In the genomic region with DNA sequence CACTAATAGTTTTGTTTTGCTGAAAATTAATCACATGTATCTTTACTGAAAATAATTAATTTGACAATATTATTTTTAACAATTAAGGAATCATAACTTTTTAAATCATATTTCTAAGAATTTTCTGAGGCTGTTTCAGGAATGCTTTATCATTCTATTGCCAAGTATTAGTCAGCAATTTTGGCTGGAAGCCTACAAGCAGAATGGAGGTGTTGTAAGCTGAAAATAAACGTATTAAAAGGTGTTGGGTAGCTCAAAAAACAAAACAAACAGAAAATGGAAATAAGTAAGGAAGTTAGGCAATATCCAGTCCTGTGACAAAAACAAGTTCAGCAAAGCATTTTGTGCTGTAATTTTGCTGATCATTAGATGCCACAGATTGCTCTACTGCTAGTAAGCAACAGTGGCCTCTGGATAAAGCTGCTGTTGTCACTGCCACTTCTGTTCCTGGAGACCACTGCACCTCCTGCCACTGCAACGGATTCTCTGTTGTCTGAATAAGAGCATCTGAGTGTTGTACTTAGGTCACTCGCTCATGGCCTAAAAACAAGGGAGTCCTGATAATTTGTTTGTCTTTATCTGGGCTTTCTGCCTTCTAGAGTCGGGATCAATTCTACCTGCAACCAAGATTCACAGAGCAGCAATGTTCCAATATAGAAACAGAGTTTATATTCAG, we compare ENCODE assay signal across 14 cellular contexts.
DNase-seq lines count a peak whose midpoint lies in the region; ATAC-seq and TF ChIP-seq lines count a peak whose summit lies in the region.
"Had no signal": no experiment of that assay in that cellular context is flagged by ENCODE, and none has a peak within 500 bp of the region (broad histone marks: within the 10 kb centered on the region; RNA-seq: fewer than 3 reads in every experiment).

No MANE protein-coding gene starts in this region.

- no peaks in the 10 kb centered on the region for H3K79me1 ChIP-seq in mesendoderm (ENCODE audit: low read length)

- H3K4ac ChIP-seq in mesendoderm (ENCODE audit: low read depth, low read length) = no peak overlapping the region

- H3K36me3 Mint-ChIP-seq in endodermal cell (ENCODE audit: low read depth) = no peaks in the 10 kb centered on the region
- H3K36me3 Mint-ChIP-seq in activated naive CD4-positive, alpha-beta T cell treated with anti-CD3 and anti-CD28 coated beads, Interleukin-2, amount 10 ng/mL, durations not matched to agents 7 days and 5 days = no peaks in the 10 kb centered on the region
- no peaks in the 10 kb centered on the region for H3K36me3 Mint-ChIP-seq in HFFc6 (ENCODE audit: low read depth)
- H3K36me3 Mint-ChIP-seq: naive B cell had no signal

- H3K9me3 ChIP-seq in HCT116 (ENCODE audit: control insufficient read depth in 1 of 2, insufficient read depth in 1 of 2, low read depth in 1 of 2, low read length in 2 of 2) = no peaks in the 10 kb centered on the region
- no peaks in the 10 kb centered on the region for H3K9me3 ChIP-seq in PC-9 (ENCODE audit: insufficient read depth, low read depth)
- no peaks in the 10 kb centered on the region for H3K9me3 ChIP-seq in endodermal cell (ENCODE audit: control insufficient read depth, low read length)
- H3K9me3 ChIP-seq: tibial artery had no signal

- no peak overlapping the region for H2BK5ac ChIP-seq in mesendoderm (ENCODE audit: low read length)

- H2BK15ac ChIP-seq in mesendoderm (replicated peaks; ENCODE audit: low read depth) = no peak overlapping the region

- no peak overlapping the region for H3K23ac ChIP-seq in mesendoderm (ENCODE audit: low read length)

- H4K5ac ChIP-seq in mesendoderm (ENCODE audit: low read length) = no peak overlapping the region

- POLR2A ChIA-PET in HCT116 (lab: Charles Lee) = no interaction called here
- POLR2A ChIA-PET in PC-9 (lab: Charles Lee; ENCODE audit: unreplicated experiment) = interaction anchor here (0.6 kb wide), 2 partner anchors 823 to 1370 kb away, joined by 4 to 5 read pairs; no protein-coding TSS in a partner anchor

- ATAC-seq in HCT116 = 0 out of 2 replicates have a peak, but pooled peaks have one; percentile 32
- ATAC-seq: left colon had no signal

- no peak overlapping the region for H3K18ac ChIP-seq in mesendoderm (ENCODE audit: low read length)

- H2AK5ac ChIP-seq in mesendoderm (ENCODE audit: low read length) = no peak overlapping the region

- no peak for DNase-seq in HCT116 (ENCODE audit: low read depth, low spot score)
- DNase-seq in PC-9 = peak; percentile 8 to 40
- no peak for DNase-seq in endodermal cell
- DNase-seq in mesendoderm = peak; percentile 16
- DNase-seq in activated CD4-positive, alpha-beta T cell treated with anti-CD3 and anti-CD28 coated beads for 48 hours = no peak
- no peak for DNase-seq in activated naive CD4-positive, alpha-beta T cell treated with anti-CD3 and anti-CD28 coated beads, Interleukin-2, amount 10 ng/mL, durations not matched to agents 7 days and 5 days
- no peak for DNase-seq in HFFc6
- DNase-seq in activated effector memory CD4-positive, alpha-beta T cell treated with anti-CD3 and anti-CD28 coated beads, Interleukin-2, amount 50 U/mL, for 16 hours = no peak
- DNase-seq: caudate nucleus; left colon; naive B cell; stimulated activated CD4-positive, alpha-beta T cell treated with anti-CD3 and anti-CD28 coated beads, Interleukin-1b, Interleukin-23, amount 100 ng/mL, for 48 hours; tibial artery had no signal

- H3K27ac Mint-ChIP-seq in endodermal cell = peak overlapping the region; percentile 42
- no peak overlapping the region for H3K27ac Mint-ChIP-seq in activated naive CD4-positive, alpha-beta T cell treated with anti-CD3 and anti-CD28 coated beads, Interleukin-2, amount 10 ng/mL, durations not matched to agents 7 days and 5 days
- no peak overlapping the region for H3K27ac Mint-ChIP-seq in HFFc6
- H3K27ac Mint-ChIP-seq: naive B cell had no signal

- no TSS peak for BruUV-seq in HCT116 (replicated peaks; lab: Mats Ljungman, UMichigan)
- BruUV-seq in PC-9 (replicated peaks; lab: Mats Ljungman, UMichigan) = no TSS peak

- H3K4me3 Mint-ChIP-seq in endodermal cell (no peak overlapping the region), HFFc6 (no peak overlapping the region)
- H3K4me3 Mint-ChIP-seq in activated naive CD4-positive, alpha-beta T cell treated with anti-CD3 and anti-CD28 coated beads, Interleukin-2, amount 10 ng/mL, durations not matched to agents 7 days and 5 days = no peak overlapping the region
- H3K4me3 Mint-ChIP-seq: naive B cell had no signal

- no peaks in the 10 kb centered on the region for H3K36me3 ChIP-seq in HCT116 (ENCODE audit: control insufficient read depth in 1 of 2, insufficient read depth in 2 of 2, low read length in 2 of 2)
- H3K36me3 ChIP-seq in PC-9 (ENCODE audit: low read depth) = no peaks in the 10 kb centered on the region
- H3K36me3 ChIP-seq in endodermal cell (ENCODE audit: control insufficient read depth, insufficient read depth, low read length) = no peaks in the 10 kb centered on the region
- H3K36me3 ChIP-seq in mesendoderm (ENCODE audit: control insufficient read depth, insufficient read depth, low read length) = no peaks in the 10 kb centered on the region
- H3K36me3 ChIP-seq: tibial artery had no signal

- no peak for TF ChIP-seq RAD21 in HCT116 (IDR thresholded peaks at IDR 0.05; ENCODE audit: low read depth)

- H3K9me2 ChIP-seq in HCT116 (ENCODE audit: insufficient read depth) (no peaks in the 10 kb centered on the region), PC-9 (ENCODE audit: insufficient read depth) (no peaks in the 10 kb centered on the region)

- no peaks in the 10 kb centered on the region for H3K27me3 ChIP-seq in HCT116 (ENCODE audit: insufficient read depth, low read length)
- H3K27me3 ChIP-seq in PC-9 (ENCODE audit: insufficient read depth, low read depth) = no peaks in the 10 kb centered on the region
- H3K27me3 ChIP-seq in endodermal cell (ENCODE audit: control insufficient read depth, insufficient read depth, low read length, poor library complexity, severe bottlenecking) = no peaks in the 10 kb centered on the region
- no peaks in the 10 kb centered on the region for H3K27me3 ChIP-seq in mesendoderm (ENCODE audit: insufficient read depth, low read length, poor library complexity)
- H3K27me3 ChIP-seq: tibial artery had no signal

- no peak overlapping the region for H3K9ac ChIP-seq in HCT116 (ENCODE audit: low read length)
- H3K9ac ChIP-seq in endodermal cell (ENCODE audit: extremely low read depth, low read length, poor library complexity, severe bottlenecking) = no peak overlapping the region
- H3K9ac ChIP-seq in mesendoderm (ENCODE audit: low read length) = no peak overlapping the region

- no peaks in the 10 kb centered on the region for H3K9me3 Mint-ChIP-seq in endodermal cell
- no peaks in the 10 kb centered on the region for H3K9me3 Mint-ChIP-seq in activated naive CD4-positive, alpha-beta T cell treated with anti-CD3 and anti-CD28 coated beads, Interleukin-2, amount 10 ng/mL, durations not matched to agents 7 days and 5 days
- H3K9me3 Mint-ChIP-seq in HFFc6 = peaks cover 3% of the 10 kb centered on the region
- H3K9me3 Mint-ChIP-seq: naive B cell had no signal

- H3K27me3 Mint-ChIP-seq in endodermal cell (ENCODE audit: insufficient read depth) = no peaks in the 10 kb centered on the region
- H3K27me3 Mint-ChIP-seq in activated naive CD4-positive, alpha-beta T cell treated with anti-CD3 and anti-CD28 coated beads, Interleukin-2, amount 10 ng/mL, durations not matched to agents 7 days and 5 days = no peaks in the 10 kb centered on the region
- H3K27me3 Mint-ChIP-seq in HFFc6 (ENCODE audit: insufficient read depth) = no peaks in the 10 kb centered on the region
- H3K27me3 Mint-ChIP-seq: naive B cell had no signal

- intact Hi-C loops in HCT116 (cut with micrococcal nuclease) (loop anchor here (10.0 kb wide), 1 partner anchor 595 kb away; no protein-coding TSS in a partner anchor), PC-9 (cut with micrococcal nuclease; ENCODE audit: unreplicated experiment) (no loop called here)

- CTCF ChIA-PET in HCT116 (lab: Charles Lee) = interaction anchor here (1.0 kb wide), 1 partner anchor 8 kb away, joined by 3 read pairs; no protein-coding TSS in a partner anchor
- CTCF ChIA-PET in PC-9 (lab: Charles Lee) = interaction anchor here (0.6 kb wide), 1 partner anchor 1300 kb away, joined by 3 read pairs; no protein-coding TSS in a partner anchor
- CTCF ChIA-PET in activated naive CD4-positive, alpha-beta T cell treated with anti-CD3 and anti-CD28 coated beads, Interleukin-2, amount 10 ng/mL, durations not matched to agents 7 days and 5 days (lab: Charles Lee) = no interaction called here

- H2BK120ac ChIP-seq in mesendoderm (ENCODE audit: low read depth, low read length) = no peak overlapping the region

- H2AFZ ChIP-seq in HCT116 (ENCODE audit: low read depth, low read length, poor library complexity, severe bottlenecking) (peak overlapping the region; percentile 90), PC-9 (peak overlapping the region; percentile 65; the same call in 1 of the 2 replicates)

- no peak overlapping the region for H4K8ac ChIP-seq in mesendoderm (ENCODE audit: low read depth, low read length)

- TF ChIP-seq CTCF in HCT116 (IDR thresholded peaks at IDR 0.05 in 2 of 3, conservative IDR thresholded peaks at IDR 0.05 in 1 of 3; ENCODE audit: borderline replicate concordance in 1 of 3, insufficient read depth in 1 of 3, low read depth in 2 of 3, low read length in 2 of 3) (no peak), PC-9 (conservative IDR thresholded peaks at IDR 0.05) (no peak), endodermal cell (conservative IDR thresholded peaks at IDR 0.05) (no peak), HFFc6 (IDR thresholded peaks at IDR 0.05) (no peak)

- RAD21 ChIA-PET in HCT116 (lab: Charles Lee; ENCODE audit: low non-redundant PET in 1 of 2, low total read pairs in 2 of 2, uncharacterized antibody in 2 of 2, unreplicated experiment in 2 of 2) = no interaction called here

- H3K79me2 ChIP-seq in HCT116 (ENCODE audit: insufficient read depth, low read length) (no peaks in the 10 kb centered on the region), PC-9 (ENCODE audit: low read depth) (no peaks in the 10 kb centered on the region), mesendoderm (ENCODE audit: control insufficient read depth, insufficient read depth, low read length) (no peaks in the 10 kb centered on the region)

- H3K4me2 ChIP-seq in HCT116 (ENCODE audit: low read length) (peak overlapping the region; percentile 30; the same call in 1 of the 2 replicates), PC-9 (no peak overlapping the region), mesendoderm (ENCODE audit: low read length) (no peak overlapping the region)

- H3K4me1 ChIP-seq in HCT116 (ENCODE audit: control insufficient read depth in 1 of 2, insufficient read depth in 2 of 2, low read length in 2 of 2) = peaks cover 0 to 8% of the 10 kb centered on the region in 2 experiments; a peak in 1 of 4 replicates
- H3K4me1 ChIP-seq in PC-9 (replicated peaks; ENCODE audit: insufficient read depth) = 0 out of 2 replicates have a peak, but pooled peaks cover 10% of the 10 kb centered on the region
- no peaks in the 10 kb centered on the region for H3K4me1 ChIP-seq in endodermal cell (ENCODE audit: control insufficient read depth, insufficient read depth, low read length)
- no peaks in the 10 kb centered on the region for H3K4me1 ChIP-seq in mesendoderm (ENCODE audit: control insufficient read depth, low read depth, low read length)
- H3K4me1 ChIP-seq: tibial artery had no signal

- no peak for TF ChIP-seq POLR2A in HCT116 (IDR thresholded peaks at IDR 0.05; ENCODE audit: borderline replicate concordance, extremely low read depth, insufficient read depth, insufficient read length)

- 75 to 84% methylated on average over 2 to 4 of the region's 4 CpGs for WGBS in endodermal cell (ENCODE audit: insufficient coverage in 1 of 2, insufficient read length in 1 of 2), 2 experiments
- WGBS in mesendoderm (ENCODE audit: extremely low coverage, insufficient coverage, low lambda C conversion rate) = no CpG with 5 or more reads among the region's 4 CpGs

- H3K56ac ChIP-seq in mesendoderm (ENCODE audit: low read length) = no peak overlapping the region

- no peaks in the 10 kb centered on the region for H3F3A ChIP-seq in PC-9 (ENCODE audit: insufficient read depth, low read depth)

- H4K20me1 ChIP-seq in HCT116 (ENCODE audit: insufficient read depth) = no peaks in the 10 kb centered on the region
- H4K20me1 ChIP-seq in PC-9 (ENCODE audit: insufficient read depth) = no peaks in the 10 kb centered on the region

- H3K27ac ChIP-seq in HCT116 (ENCODE audit: low read depth, low read length) (no peak overlapping the region), PC-9 (0 out of 2 replicates have a peak overlapping the region, but pooled peaks have one; percentile 24), endodermal cell (ENCODE audit: low read depth, low read length) (no peak overlapping the region), mesendoderm (ENCODE audit: low read depth, low read length) (no peak overlapping the region)
- H3K27ac ChIP-seq: SK-N-MC, tibial artery had no signal

- H3K4me1 Mint-ChIP-seq in endodermal cell (no peaks in the 10 kb centered on the region), HFFc6 (ENCODE audit: low read depth) (no peaks in the 10 kb centered on the region)
- no peaks in the 10 kb centered on the region for H3K4me1 Mint-ChIP-seq in activated naive CD4-positive, alpha-beta T cell treated with anti-CD3 and anti-CD28 coated beads, Interleukin-2, amount 10 ng/mL, durations not matched to agents 7 days and 5 days
- H3K4me1 Mint-ChIP-seq: naive B cell had no signal

- H3K4me3 ChIP-seq in HCT116 (replicated peaks in 1 of 2; ENCODE audit: low read depth in 1 of 2, low read length in 2 of 2) (no peak overlapping the region), PC-9 (no peak overlapping the region), endodermal cell (ENCODE audit: low read length) (no peak overlapping the region), mesendoderm (ENCODE audit: low read length) (no peak overlapping the region)
- H3K4me3 ChIP-seq: SK-N-MC, tibial artery had no signal

Comparison
In these comparisons a context has a peak if more than half of its experiments do, and no peak if none do; other contexts are left out.
1. DNase-seq: peak in PC-9 (2 of 2) and mesendoderm (single experiment); none in HCT116 (single experiment), endodermal cell (single experiment), activated CD4-positive, alpha-beta T cell treated with anti-CD3 and anti-CD28 coated beads for 48 hours (single experiment), activated naive CD4-positive, alpha-beta T cell treated with anti-CD3 and anti-CD28 coated beads, Interleukin-2, amount 10 ng/mL, durations not matched to agents 7 days and 5 days (single experiment), HFFc6 (single experiment) and activated effector memory CD4-positive, alpha-beta T cell treated with anti-CD3 and anti-CD28 coated beads, Interleukin-2, amount 50 U/mL, for 16 hours (single experiment).